17 cellular contexts compared by ENCODE assay signal in the genomic region with DNA sequence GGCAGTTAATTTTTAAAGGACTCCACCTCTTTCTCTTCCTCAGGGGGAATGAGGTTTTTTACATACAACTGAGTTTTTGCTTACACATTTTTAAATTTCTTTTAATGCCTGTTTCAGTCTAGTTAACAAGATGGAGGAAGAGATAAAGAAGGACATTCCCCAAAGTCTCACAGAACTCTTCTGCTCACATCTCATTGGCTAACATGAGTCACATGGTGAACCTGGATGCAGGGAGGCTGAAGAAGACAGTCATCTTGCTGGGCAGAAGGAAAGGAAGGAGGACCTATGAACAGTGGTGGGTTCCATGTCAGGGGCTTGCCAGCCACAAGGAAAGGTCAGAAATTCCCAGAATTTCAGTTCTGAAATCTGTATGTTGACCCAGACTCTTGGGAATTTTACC. TPM values are rescaled to one million over a fixed set of nuclear protein-coding genes. Genes with fewer than 3 reads are reported as not detected.
DNase-seq lines count a peak whose midpoint lies in the region; ATAC-seq and TF ChIP-seq lines count a peak whose summit lies in the region.
"Had no signal": no experiment of that assay in that cellular context is flagged by ENCODE, and none has a peak within 500 bp of the region (broad histone marks: within the 10 kb centered on the region; RNA-seq: fewer than 3 reads in every experiment).

No MANE protein-coding gene starts in this region.

- H3K4me2 ChIP-seq in SK-N-SH = no peak overlapping the region
- H3K4me2 ChIP-seq: BLaER1 had no signal

- no peaks in the 10 kb centered on the region for H3K27me3 ChIP-seq in SK-N-SH (ENCODE audit: insufficient read depth)
- H3K27me3 ChIP-seq: BLaER1 had no signal

- DNase-seq in SK-N-SH (no peak), M059J (ENCODE audit: low read depth) (peak; percentile 22), erythroblast (lab: John Stamatoyannopoulos, UW) (peak; percentile 15 to 35), HuH-7.5 (ENCODE audit: low spot score) (no peak), SKM-1 (lab: John Stamatoyannopoulos, UW; ENCODE audit: unreplicated experiment) (no peak)
- no peak for DNase-seq in activated CD8-positive, alpha-beta memory T cell treated with anti-CD3 and anti-CD28 coated beads, Interleukin-2, amount 50 U/mL, for 48 hours
- DNase-seq: AML-193; CD8-positive, alpha-beta memory T cell; DMS53; GM23248; H7 had no signal

- H3K79me2 ChIP-seq in SK-N-SH (ENCODE audit: insufficient read depth) = no peaks in the 10 kb centered on the region

- CTCF ChIA-PET in SK-N-SH (lab: Yijun Ruan, JAX) = interaction anchor here (1.1 kb wide), 1 partner anchor 10 kb away, joined by 4 read pairs; no protein-coding TSS in a partner anchor

- no peak overlapping the region for H3K27ac ChIP-seq in SK-N-SH (ENCODE audit: low read depth in 2 of 2, low read length in 1 of 2)
- H3K27ac ChIP-seq: 22Rv1, BLaER1, GM23248 had no signal

- H3K4me3 ChIP-seq in SK-N-SH (ENCODE audit: low read depth in 2 of 2, low read length in 1 of 2) = no peak overlapping the region
- H3K4me3 ChIP-seq: BLaER1, GM12878, GM23248 had no signal

- no peak for TF ChIP-seq RAD21 in SK-N-SH (IDR thresholded peaks at IDR 0.05; ENCODE audit: low read length)

- H4K20me1 ChIP-seq in SK-N-SH (ENCODE audit: insufficient read depth) = no peaks in the 10 kb centered on the region
- H4K20me1 ChIP-seq: BLaER1 had no signal

- no peak overlapping the region for H3K9ac ChIP-seq in SK-N-SH
- H3K9ac ChIP-seq: BLaER1, GM23248 had no signal

- H3K36me3 ChIP-seq in SK-N-SH (replicated peaks in 1 of 2; ENCODE audit: control insufficient read depth in 1 of 2, insufficient read depth in 2 of 2, low read length in 1 of 2) = no peaks in the 10 kb centered on the region
- H3K36me3 ChIP-seq: BLaER1 had no signal

- no peak for TF ChIP-seq EP300 in SK-N-SH (IDR thresholded peaks at IDR 0.05; ENCODE audit: borderline replicate concordance in 1 of 2, low read depth in 1 of 2, low read length in 1 of 2)

- no peak overlapping the region for H2AFZ ChIP-seq in SK-N-SH (ENCODE audit: low read depth)
- H2AFZ ChIP-seq: GM23248 had no signal

- no peaks in the 10 kb centered on the region for H3F3A ChIP-seq in SK-N-SH (replicated peaks; ENCODE audit: insufficient read depth)

- ATAC-seq in SK-N-SH treated with all-trans-retinoic acid at 6 μM for 48 hours = no peak
- ATAC-seq in GM21526 (IDR thresholded peaks at IDR 0.05; ENCODE audit: low FRiP score, unreplicated experiment) = no peak
- ATAC-seq: GM12878 had no signal

- POLR2A ChIA-PET in SK-N-SH (lab: Yijun Ruan, JAX) = no interaction called here

- peaks cover 0 to 5% of the 10 kb centered on the region in 2 experiments; a peak in 1 of 4 replicates for H3K4me1 ChIP-seq in SK-N-SH (ENCODE audit: control insufficient read depth in 1 of 2, insufficient read depth in 2 of 2, low read depth in 1 of 2, low read length in 1 of 2)

- no peaks in the 10 kb centered on the region for H3K9me3 ChIP-seq in SK-N-SH
- H3K9me3 ChIP-seq: BLaER1 had no signal

- TF ChIP-seq POLR2A in erythroblast (IDR thresholded peaks at IDR 0.05; ENCODE audit: low read length) = no peak

- TF ChIP-seq CTCF in SK-N-SH (IDR thresholded peaks at IDR 0.05) = no peak

- no peaks in the 10 kb centered on the region for H3K9me2 ChIP-seq in SK-N-SH

TF ChIP-seq in SK-N-SH, 30 proteins besides CTCF, POLR2A, EP300 and RAD21:
- TF ChIP-seq, protein P1, sequence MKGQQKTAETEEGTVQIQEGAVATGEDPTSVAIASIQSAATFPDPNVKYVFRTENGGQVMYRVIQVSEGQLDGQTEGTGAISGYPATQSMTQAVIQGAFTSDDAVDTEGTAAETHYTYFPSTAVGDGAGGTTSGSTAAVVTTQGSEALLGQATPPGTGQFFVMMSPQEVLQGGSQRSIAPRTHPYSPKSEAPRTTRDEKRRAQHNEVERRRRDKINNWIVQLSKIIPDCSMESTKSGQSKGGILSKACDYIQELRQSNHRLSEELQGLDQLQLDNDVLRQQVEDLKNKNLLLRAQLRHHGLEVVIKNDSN (IDR thresholded peaks at IDR 0.05; ENCODE audit: borderline replicate concordance, low read depth) = peak; percentile 42; the same call in 1 of the 2 replicates
- TF ChIP-seq NFIC (IDR thresholded peaks at IDR 0.05; ENCODE audit: borderline replicate concordance) = no peak

TF ChIP-seq in SK-N-SH treated with all-trans-retinoic acid at 6 μM for 48 hours, 23 proteins besides CTCF, POLR2A, EP300 and RAD21 (continues in another document):
- TF ChIP-seq GLIS3 (CRISPR knock-in tag; IDR thresholded peaks at IDR 0.05) = no peak
- TF ChIP-seq, protein P2, sequence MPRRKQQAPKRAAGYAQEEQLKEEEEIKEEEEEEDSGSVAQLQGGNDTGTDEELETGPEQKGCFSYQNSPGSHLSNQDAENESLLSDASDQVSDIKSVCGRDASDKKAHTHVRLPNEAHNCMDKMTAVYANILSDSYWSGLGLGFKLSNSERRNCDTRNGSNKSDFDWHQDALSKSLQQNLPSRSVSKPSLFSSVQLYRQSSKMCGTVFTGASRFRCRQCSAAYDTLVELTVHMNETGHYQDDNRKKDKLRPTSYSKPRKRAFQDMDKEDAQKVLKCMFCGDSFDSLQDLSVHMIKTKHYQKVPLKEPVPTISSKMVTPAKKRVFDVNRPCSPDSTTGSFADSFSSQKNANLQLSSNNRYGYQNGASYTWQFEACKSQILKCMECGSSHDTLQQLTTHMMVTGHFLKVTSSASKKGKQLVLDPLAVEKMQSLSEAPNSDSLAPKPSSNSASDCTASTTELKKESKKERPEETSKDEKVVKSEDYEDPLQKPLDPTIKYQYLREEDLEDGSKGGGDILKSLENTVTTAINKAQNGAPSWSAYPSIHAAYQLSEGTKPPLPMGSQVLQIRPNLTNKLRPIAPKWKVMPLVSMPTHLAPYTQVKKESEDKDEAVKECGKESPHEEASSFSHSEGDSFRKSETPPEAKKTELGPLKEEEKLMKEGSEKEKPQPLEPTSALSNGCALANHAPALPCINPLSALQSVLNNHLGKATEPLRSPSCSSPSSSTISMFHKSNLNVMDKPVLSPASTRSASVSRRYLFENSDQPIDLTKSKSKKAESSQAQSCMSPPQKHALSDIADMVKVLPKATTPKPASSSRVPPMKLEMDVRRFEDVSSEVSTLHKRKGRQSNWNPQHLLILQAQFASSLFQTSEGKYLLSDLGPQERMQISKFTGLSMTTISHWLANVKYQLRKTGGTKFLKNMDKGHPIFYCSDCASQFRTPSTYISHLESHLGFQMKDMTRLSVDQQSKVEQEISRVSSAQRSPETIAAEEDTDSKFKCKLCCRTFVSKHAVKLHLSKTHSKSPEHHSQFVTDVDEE (CRISPR knock-in tag; IDR thresholded peaks at IDR 0.05) = no peak
- TF ChIP-seq ZFP3 (CRISPR knock-in tag; IDR thresholded peaks at IDR 0.05) = no peak
- no peak for TF ChIP-seq ZNF8 (CRISPR knock-in tag; IDR thresholded peaks at IDR 0.05)
- no peak for TF ChIP-seq TCF4 (CRISPR knock-in tag; IDR thresholded peaks at IDR 0.05; ENCODE audit: borderline replicate concordance)
- no peak for TF ChIP-seq BACH2 (CRISPR knock-in tag; IDR thresholded peaks at IDR 0.05; ENCODE audit: borderline replicate concordance)
- TF ChIP-seq TOX (CRISPR knock-in tag; IDR thresholded peaks at IDR 0.05; ENCODE audit: borderline replicate concordance) = no peak
- no peak for TF ChIP-seq ZC3H10 (CRISPR knock-in tag; IDR thresholded peaks at IDR 0.05)
- TF ChIP-seq, protein P3, sequence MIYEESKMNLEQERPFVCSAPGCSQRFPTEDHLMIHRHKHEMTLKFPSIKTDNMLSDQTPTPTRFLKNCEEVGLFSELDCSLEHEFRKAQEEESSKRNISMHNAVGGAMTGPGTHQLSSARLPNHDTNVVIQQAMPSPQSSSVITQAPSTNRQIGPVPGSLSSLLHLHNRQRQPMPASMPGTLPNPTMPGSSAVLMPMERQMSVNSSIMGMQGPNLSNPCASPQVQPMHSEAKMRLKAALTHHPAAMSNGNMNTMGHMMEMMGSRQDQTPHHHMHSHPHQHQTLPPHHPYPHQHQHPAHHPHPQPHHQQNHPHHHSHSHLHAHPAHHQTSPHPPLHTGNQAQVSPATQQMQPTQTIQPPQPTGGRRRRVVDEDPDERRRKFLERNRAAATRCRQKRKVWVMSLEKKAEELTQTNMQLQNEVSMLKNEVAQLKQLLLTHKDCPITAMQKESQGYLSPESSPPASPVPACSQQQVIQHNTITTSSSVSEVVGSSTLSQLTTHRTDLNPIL (CRISPR knock-in tag; IDR thresholded peaks at IDR 0.05; ENCODE audit: low read depth) = no peak
- TF ChIP-seq, protein P4, sequence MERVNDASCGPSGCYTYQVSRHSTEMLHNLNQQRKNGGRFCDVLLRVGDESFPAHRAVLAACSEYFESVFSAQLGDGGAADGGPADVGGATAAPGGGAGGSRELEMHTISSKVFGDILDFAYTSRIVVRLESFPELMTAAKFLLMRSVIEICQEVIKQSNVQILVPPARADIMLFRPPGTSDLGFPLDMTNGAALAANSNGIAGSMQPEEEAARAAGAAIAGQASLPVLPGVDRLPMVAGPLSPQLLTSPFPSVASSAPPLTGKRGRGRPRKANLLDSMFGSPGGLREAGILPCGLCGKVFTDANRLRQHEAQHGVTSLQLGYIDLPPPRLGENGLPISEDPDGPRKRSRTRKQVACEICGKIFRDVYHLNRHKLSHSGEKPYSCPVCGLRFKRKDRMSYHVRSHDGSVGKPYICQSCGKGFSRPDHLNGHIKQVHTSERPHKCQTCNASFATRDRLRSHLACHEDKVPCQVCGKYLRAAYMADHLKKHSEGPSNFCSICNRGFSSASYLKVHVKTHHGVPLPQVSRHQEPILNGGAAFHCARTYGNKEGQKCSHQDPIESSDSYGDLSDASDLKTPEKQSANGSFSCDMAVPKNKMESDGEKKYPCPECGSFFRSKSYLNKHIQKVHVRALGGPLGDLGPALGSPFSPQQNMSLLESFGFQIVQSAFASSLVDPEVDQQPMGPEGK (CRISPR knock-in tag; IDR thresholded peaks at IDR 0.05; ENCODE audit: borderline replicate concordance) = no peak
- TF ChIP-seq, protein P5, sequence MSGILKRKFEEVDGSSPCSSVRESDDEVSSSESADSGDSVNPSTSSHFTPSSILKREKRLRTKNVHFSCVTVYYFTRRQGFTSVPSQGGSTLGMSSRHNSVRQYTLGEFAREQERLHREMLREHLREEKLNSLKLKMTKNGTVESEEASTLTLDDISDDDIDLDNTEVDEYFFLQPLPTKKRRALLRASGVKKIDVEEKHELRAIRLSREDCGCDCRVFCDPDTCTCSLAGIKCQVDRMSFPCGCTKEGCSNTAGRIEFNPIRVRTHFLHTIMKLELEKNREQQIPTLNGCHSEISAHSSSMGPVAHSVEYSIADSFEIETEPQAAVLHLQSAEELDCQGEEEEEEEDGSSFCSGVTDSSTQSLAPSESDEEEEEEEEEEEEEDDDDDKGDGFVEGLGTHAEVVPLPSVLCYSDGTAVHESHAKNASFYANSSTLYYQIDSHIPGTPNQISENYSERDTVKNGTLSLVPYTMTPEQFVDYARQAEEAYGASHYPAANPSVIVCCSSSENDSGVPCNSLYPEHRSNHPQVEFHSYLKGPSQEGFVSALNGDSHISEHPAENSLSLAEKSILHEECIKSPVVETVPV (CRISPR knock-in tag; IDR thresholded peaks at IDR 0.05) = no peak
- no peak for TF ChIP-seq CSDC2 (CRISPR knock-in tag; IDR thresholded peaks at IDR 0.05)

RNA-seq across cellular contexts. Expression of a gene that starts 10.4 kb away (rescaled TPM):
- 0.06 and 0.08 TPM in 2 replicates for polyA plus RNA-seq in SK-N-SH (2012; rRNA removed)
- 0.01 and 0.03 TPM in 2 replicates for polyA plus RNA-seq in SK-N-SH (2012; cell fraction: cytosol; rRNA removed)
- 0.24 and 1.3 TPM in 2 replicates for polyA plus RNA-seq in SK-N-SH (2012; cell fraction: nucleus; rRNA removed)
- total RNA-seq in M059J (2014; rRNA removed; shearing (Covaris generic)) = 9.8 and 12.2 TPM in 2 replicates
- total RNA-seq: CD8-positive, alpha-beta memory T cell; GM23248; HT-29 had no signal
- polyA plus RNA-seq: GM23248 had no signal

Comparison
In these comparisons a context has a peak if more than half of its experiments do, and no peak if none do; other contexts are left out.
1. DNase-seq: peak in M059J (single experiment) and erythroblast (2 of 2); none in SK-N-SH (single experiment), activated CD8-positive, alpha-beta memory T cell treated with anti-CD3 and anti-CD28 coated beads, Interleukin-2, amount 50 U/mL, for 48 hours (single experiment), HuH-7.5 (single experiment) and SKM-1 (single experiment).